8 cellular contexts compared by ENCODE assay signal in genomic region chr4:39636786-39637185, GRCh38. TPM values are rescaled to one million over a fixed set of nuclear protein-coding genes. Genes with fewer than 3 reads are reported as not detected.
A peak's percentile ranks its signal among the peaks of the same experiment; 100 is the strongest.
DNase-seq lines count a peak whose midpoint lies in the region; ATAC-seq and TF ChIP-seq lines count a peak whose summit lies in the region.

No MANE protein-coding gene starts in this region.

- TF ChIP-seq EP300 in upper lobe of left lung (IDR thresholded peaks at IDR 0.05): no peak

- peaks cover 7 to 30% (median 20%) of the 10 kb centered on the region in 4 donors for H3K4me1 ChIP-seq in liver (ENCODE audit: control insufficient read depth in 4 of 4, insufficient read depth in 4 of 4, low read length in 3 of 4)
- peaks cover 13 to 28% (median 17%) of the 10 kb centered on the region in 4 donors for H3K4me1 ChIP-seq in upper lobe of left lung

- TF ChIP-seq CTCF in astrocyte of the cerebellum (IDR thresholded peaks at IDR 0.05; ENCODE audit: low read depth, low read length, missing control alignments): no peak
- no peak for TF ChIP-seq CTCF in liver (IDR thresholded peaks at IDR 0.05; ENCODE audit: low read depth, low read length, missing input control)
- no peak for TF ChIP-seq CTCF in upper lobe of left lung (IDR thresholded peaks at IDR 0.05)

- DNase-seq in activated naive CD4-positive, alpha-beta T cell treated with Interleukin-2 at 50 U/mL for 16 hours: peak; percentile 7
- DNase-seq in activated naive CD4-positive, alpha-beta T cell treated with anti-CD3 and anti-CD28 coated beads, Interleukin-2, amount 50 U/mL, for 72 hours (ENCODE audit: low spot score in 2 of 2): no peak
- DNase-seq in astrocyte of the cerebellum (ENCODE audit: low read depth) (no peak), upper lobe of left lung (no peak)
- no peak for DNase-seq in stimulated activated CD4-positive, alpha-beta T cell treated with anti-CD3 and anti-CD28 coated beads, Interleukin-2, amount 100 ng/mL, for 24 hours

- H3K9me3 Mint-ChIP-seq in activated naive CD4-positive, alpha-beta T cell treated with anti-CD3 and anti-CD28 coated beads, Interleukin-2, amount 50 U/mL, for 72 hours: no peaks in the 10 kb centered on the region

- no peak for TF ChIP-seq POLR2A in upper lobe of left lung (IDR thresholded peaks at IDR 0.05)

- no peak for ATAC-seq in activated naive CD4-positive, alpha-beta T cell treated with anti-CD3 and anti-CD28 coated beads, Interleukin-2, amount 50 U/mL, for 72 hours
- ATAC-seq in upper lobe of left lung (ENCODE audit: low FRiP score in 2 of 2) (no peak), GM19023 (IDR thresholded peaks at IDR 0.05; ENCODE audit: unreplicated experiment) (no peak), HG03135 (IDR thresholded peaks at IDR 0.05; ENCODE audit: unreplicated experiment) (no peak)

- H3K36me3 Mint-ChIP-seq in activated naive CD4-positive, alpha-beta T cell treated with anti-CD3 and anti-CD28 coated beads, Interleukin-2, amount 50 U/mL, for 72 hours: no peaks in the 10 kb centered on the region

- no peaks in the 10 kb centered on the region for H3K27me3 ChIP-seq in liver (ENCODE audit: control insufficient read depth in 4 of 4, insufficient read depth in 4 of 4, low read length in 3 of 4)
- no peaks in the 10 kb centered on the region for H3K27me3 ChIP-seq in upper lobe of left lung

- in situ Hi-C loops in astrocyte of the cerebellum (cut with HindIII; ENCODE audit: low sequenced_read_pairs): no loop called here

- peak overlapping the region; percentile 56 to 96 for H3K9ac ChIP-seq in liver (ENCODE audit: low read depth in 1 of 2, low read length in 2 of 2)

- peak overlapping the region; percentile 95 to 97 for H3K27ac ChIP-seq in liver (ENCODE audit: low read depth in 1 of 2, low read length in 2 of 2)
- peak overlapping the region; percentile 94 to 98 (median 96) for H3K27ac ChIP-seq in upper lobe of left lung

- no peaks in the 10 kb centered on the region for H3K9me3 ChIP-seq in liver (ENCODE audit: control insufficient read depth in 4 of 4, low read length in 3 of 4)
- no peaks in the 10 kb centered on the region for H3K9me3 ChIP-seq in upper lobe of left lung

- WGBS in liver: under 1% methylated on average over 5 of the region's 5 CpGs
- WGBS in upper lobe of left lung, 2 donors: 3 to 9% methylated on average over 5 of the region's 5 CpGs

- no peak overlapping the region for H3K27ac Mint-ChIP-seq in activated naive CD4-positive, alpha-beta T cell treated with anti-CD3 and anti-CD28 coated beads, Interleukin-2, amount 50 U/mL, for 72 hours

- H3K36me3 ChIP-seq in liver (ENCODE audit: control insufficient read depth in 4 of 4, insufficient read depth in 3 of 4, low read depth in 1 of 4, low read length in 3 of 4): peaks cover 0 to 4% (median under 1%) of the 10 kb centered on the region in 4 donors
- H3K36me3 ChIP-seq in upper lobe of left lung: no peaks in the 10 kb centered on the region

- H3K4me3 ChIP-seq in astrocyte of the cerebellum (ENCODE audit: low read depth, low read length) (peak overlapping the region; percentile 94), liver (ENCODE audit: low read depth in 1 of 3, low read length in 3 of 3) (peak overlapping the region; percentile 77 to 98 (median 93)), upper lobe of left lung (peak overlapping the region; percentile 55 to 87 (median 79))

- no peak for TF ChIP-seq RAD21 in liver (IDR thresholded peaks at IDR 0.05)

TF ChIP-seq in liver, 16 proteins besides CTCF, POLR2A, EP300 and RAD21:
- TF ChIP-seq HNF4G (IDR thresholded peaks at IDR 0.05): peak; percentile 32
- TF ChIP-seq HNF4A (conservative IDR thresholded peaks at IDR 0.05): peak; percentile 69 to 80
- no peak for TF ChIP-seq ZBTB33 (IDR thresholded peaks at IDR 0.05)

RNA-seq across cellular contexts. Expression of gene SMIM14, which starts 1.9 kb away (rescaled TPM):
- total RNA-seq in activated naive CD4-positive, alpha-beta T cell treated with anti-CD3 and anti-CD28 coated beads, Interleukin-2, amount 50 U/mL, for 72 hours: 1 to 10 TPM; 1.3 to 4.7 TPM
- total RNA-seq in liver (100 to 1,000 TPM in 1 of 2 donors, 10 to 100 TPM in 1; 21.1 to 102 TPM), upper lobe of left lung (10 to 100 TPM; 24.1 to 80.5 (median 40.4) TPM)
- polyA plus RNA-seq in liver: 100 to 1,000 TPM in 1 of 2 donors, 10 to 100 TPM in 1; 80.9 to 311 TPM
